In the genomic region with DNA sequence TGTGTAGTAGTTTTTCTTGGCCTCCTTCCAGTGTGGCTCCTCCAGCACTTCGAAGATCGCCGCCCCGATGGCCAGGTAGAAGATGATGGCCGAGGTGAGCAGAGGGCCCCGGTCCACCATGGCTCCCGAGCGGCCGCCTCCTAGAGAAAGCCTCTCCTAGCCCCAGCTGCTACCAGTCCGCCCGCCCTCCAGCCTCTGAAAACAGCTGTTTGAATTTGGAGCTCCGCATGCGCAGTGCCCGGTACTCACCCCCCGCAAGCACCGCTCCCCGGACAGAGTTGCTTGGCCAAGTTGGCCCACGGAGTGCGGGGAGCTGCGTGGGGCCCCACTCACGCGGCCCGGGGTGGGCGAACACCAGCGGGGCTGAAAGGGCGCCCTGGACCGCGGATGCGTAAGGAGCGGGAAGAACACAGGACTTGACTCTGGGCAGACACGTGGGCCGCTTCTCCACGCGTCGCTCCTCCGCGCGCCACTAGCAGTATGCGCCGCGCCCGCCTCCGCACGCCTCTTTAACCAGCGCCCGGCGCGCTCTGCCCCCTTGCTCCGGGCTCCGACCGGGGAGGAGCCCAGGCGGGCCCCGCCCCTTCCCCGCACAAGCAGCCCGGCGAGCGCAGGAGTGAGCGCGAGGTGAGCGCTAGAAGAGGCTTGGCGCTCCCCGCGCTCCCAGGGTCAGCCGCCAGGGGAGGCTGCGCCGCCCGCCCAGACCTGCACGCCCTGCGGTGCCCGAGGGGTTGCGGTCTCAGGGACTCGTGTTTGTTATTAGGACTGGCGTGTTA, we compare ENCODE assay signal across 1 cellular context.
TF ChIP-seq lines count a peak whose summit lies in the region.

A gene with protein sequence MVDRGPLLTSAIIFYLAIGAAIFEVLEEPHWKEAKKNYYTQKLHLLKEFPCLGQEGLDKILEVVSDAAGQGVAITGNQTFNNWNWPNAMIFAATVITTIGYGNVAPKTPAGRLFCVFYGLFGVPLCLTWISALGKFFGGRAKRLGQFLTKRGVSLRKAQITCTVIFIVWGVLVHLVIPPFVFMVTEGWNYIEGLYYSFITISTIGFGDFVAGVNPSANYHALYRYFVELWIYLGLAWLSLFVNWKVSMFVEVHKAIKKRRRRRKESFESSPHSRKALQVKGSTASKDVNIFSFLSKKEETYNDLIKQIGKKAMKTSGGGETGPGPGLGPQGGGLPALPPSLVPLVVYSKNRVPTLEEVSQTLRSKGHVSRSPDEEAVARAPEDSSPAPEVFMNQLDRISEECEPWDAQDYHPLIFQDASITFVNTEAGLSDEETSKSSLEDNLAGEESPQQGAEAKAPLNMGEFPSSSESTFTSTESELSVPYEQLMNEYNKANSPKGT (minus strand): TSS at position 484 of the 776 bp plus-strand sequence. CDS start 364 bp downstream, at position 120.

TF ChIP-seq in HEK293, 187 proteins besides CTCF, POLR2A, EP300 and RAD21 (continued from another document):
- TF ChIP-seq, protein P1, sequence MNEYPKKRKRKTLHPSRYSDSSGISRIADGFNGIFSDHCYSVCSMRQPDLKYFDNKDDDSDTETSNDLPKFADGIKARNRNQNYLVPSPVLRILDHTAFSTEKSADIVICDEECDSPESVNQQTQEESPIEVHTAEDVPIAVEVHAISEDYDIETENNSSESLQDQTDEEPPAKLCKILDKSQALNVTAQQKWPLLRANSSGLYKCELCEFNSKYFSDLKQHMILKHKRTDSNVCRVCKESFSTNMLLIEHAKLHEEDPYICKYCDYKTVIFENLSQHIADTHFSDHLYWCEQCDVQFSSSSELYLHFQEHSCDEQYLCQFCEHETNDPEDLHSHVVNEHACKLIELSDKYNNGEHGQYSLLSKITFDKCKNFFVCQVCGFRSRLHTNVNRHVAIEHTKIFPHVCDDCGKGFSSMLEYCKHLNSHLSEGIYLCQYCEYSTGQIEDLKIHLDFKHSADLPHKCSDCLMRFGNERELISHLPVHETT (tag by site-specific recombination; IDR thresholded peaks at IDR 0.05) = peak; percentile 50; the same call in 1 of the 2 replicates
- no peak for TF ChIP-seq HOXC10 (CRISPR knock-in tag; IDR thresholded peaks at IDR 0.05)
- peak; percentile 91; the same call in 1 of the 2 replicates for TF ChIP-seq KLF16 (tag by site-specific recombination; IDR thresholded peaks at IDR 0.05)
- TF ChIP-seq, protein P2, sequence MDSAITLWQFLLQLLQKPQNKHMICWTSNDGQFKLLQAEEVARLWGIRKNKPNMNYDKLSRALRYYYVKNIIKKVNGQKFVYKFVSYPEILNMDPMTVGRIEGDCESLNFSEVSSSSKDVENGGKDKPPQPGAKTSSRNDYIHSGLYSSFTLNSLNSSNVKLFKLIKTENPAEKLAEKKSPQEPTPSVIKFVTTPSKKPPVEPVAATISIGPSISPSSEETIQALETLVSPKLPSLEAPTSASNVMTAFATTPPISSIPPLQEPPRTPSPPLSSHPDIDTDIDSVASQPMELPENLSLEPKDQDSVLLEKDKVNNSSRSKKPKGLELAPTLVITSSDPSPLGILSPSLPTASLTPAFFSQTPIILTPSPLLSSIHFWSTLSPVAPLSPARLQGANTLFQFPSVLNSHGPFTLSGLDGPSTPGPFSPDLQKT (IDR thresholded peaks at IDR 0.05; ENCODE audit: borderline replicate concordance, low read depth, low read length) = no peak
- TF ChIP-seq SETDB1 (IDR thresholded peaks at IDR 0.05; ENCODE audit: insufficient read length, low read length) = no peak
- TF ChIP-seq ZNF768 (tag by site-specific recombination; IDR thresholded peaks at IDR 0.05) = no peak
- TF ChIP-seq ZBTB7A (tag by site-specific recombination; IDR thresholded peaks at IDR 0.05; ENCODE audit: low read depth) = peak; percentile 52; the same call in 1 of the 2 replicates
- TF ChIP-seq ZNF785 (tag by site-specific recombination; IDR thresholded peaks at IDR 0.05) = peak; percentile 78; the same call in 1 of the 2 replicates
- peak; percentile 72; the same call in 1 of the 2 replicates for TF ChIP-seq ZNF843 (tag by site-specific recombination; IDR thresholded peaks at IDR 0.05)
- no peak for TF ChIP-seq ZNF10 (tag by site-specific recombination; IDR thresholded peaks at IDR 0.05)
- 0 out of 2 replicates have a peak, but pooled peaks have one; percentile 61 for TF ChIP-seq ZNF2 (tag by site-specific recombination; IDR thresholded peaks at IDR 0.05)
- peak; percentile 67; the same call in 1 of the 2 replicates for TF ChIP-seq ZNF24 (tag by site-specific recombination; IDR thresholded peaks at IDR 0.05)
- peak; percentile 74 for TF ChIP-seq ZNF600 (tag by site-specific recombination; IDR thresholded peaks at IDR 0.05)
- TF ChIP-seq, protein P3, sequence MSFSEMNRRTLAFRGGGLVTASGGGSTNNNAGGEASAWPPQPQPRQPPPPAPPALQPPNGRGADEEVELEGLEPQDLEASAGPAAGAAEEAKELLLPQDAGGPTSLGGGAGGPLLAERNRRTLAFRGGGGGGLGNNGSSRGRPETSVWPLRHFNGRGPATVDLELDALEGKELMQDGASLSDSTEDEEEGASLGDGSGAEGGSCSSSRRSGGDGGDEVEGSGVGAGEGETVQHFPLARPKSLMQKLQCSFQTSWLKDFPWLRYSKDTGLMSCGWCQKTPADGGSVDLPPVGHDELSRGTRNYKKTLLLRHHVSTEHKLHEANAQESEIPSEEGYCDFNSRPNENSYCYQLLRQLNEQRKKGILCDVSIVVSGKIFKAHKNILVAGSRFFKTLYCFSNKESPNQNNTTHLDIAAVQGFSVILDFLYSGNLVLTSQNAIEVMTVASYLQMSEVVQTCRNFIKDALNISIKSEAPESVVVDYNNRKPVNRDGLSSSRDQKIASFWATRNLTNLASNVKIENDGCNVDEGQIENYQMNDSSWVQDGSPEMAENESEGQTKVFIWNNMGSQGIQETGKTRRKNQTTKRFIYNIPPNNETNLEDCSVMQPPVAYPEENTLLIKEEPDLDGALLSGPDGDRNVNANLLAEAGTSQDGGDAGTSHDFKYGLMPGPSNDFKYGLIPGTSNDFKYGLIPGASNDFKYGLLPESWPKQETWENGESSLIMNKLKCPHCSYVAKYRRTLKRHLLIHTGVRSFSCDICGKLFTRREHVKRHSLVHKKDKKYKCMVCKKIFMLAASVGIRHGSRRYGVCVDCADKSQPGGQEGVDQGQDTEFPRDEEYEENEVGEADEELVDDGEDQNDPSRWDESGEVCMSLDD (tag by site-specific recombination; IDR thresholded peaks at IDR 0.05) = peak; percentile 53; the same call in 1 of the 2 replicates
- peak; percentile 96 for TF ChIP-seq GLIS1 (tag by site-specific recombination; IDR thresholded peaks at IDR 0.05)
- peak; percentile 90 for TF ChIP-seq ZBTB17 (tag by site-specific recombination; IDR thresholded peaks at IDR 0.05)
- no peak for TF ChIP-seq ZNF138 (tag by site-specific recombination; IDR thresholded peaks at IDR 0.05; ENCODE audit: borderline replicate concordance)
- TF ChIP-seq KLF9 (tag by site-specific recombination; IDR thresholded peaks at IDR 0.05; ENCODE audit: low read depth) = peak; percentile 81
- TF ChIP-seq ZNF501 (tag by site-specific recombination; IDR thresholded peaks at IDR 0.05) = peak; percentile 94
- TF ChIP-seq SCRT2 (tag by site-specific recombination; IDR thresholded peaks at IDR 0.05) = 0 out of 2 replicates have a peak, but pooled peaks have one; percentile 8
- peak; percentile 89 for TF ChIP-seq HIC1 (tag by site-specific recombination; IDR thresholded peaks at IDR 0.05)
- peak; percentile 87 for TF ChIP-seq ZNF394 (tag by site-specific recombination; IDR thresholded peaks at IDR 0.05; ENCODE audit: borderline replicate concordance)
- TF ChIP-seq ZNF660 (tag by site-specific recombination; IDR thresholded peaks at IDR 0.05) = peak; percentile 91
- peak; percentile 98 for TF ChIP-seq GLIS2 (tag by site-specific recombination; IDR thresholded peaks at IDR 0.05)
- peak; percentile 88 for TF ChIP-seq SP3 (tag by site-specific recombination; IDR thresholded peaks at IDR 0.05)
- TF ChIP-seq SALL2 (tag by site-specific recombination; IDR thresholded peaks at IDR 0.05; ENCODE audit: borderline replicate concordance) = no peak
